ENCODE assay signal across 12 cellular contexts in the genomic region with DNA sequence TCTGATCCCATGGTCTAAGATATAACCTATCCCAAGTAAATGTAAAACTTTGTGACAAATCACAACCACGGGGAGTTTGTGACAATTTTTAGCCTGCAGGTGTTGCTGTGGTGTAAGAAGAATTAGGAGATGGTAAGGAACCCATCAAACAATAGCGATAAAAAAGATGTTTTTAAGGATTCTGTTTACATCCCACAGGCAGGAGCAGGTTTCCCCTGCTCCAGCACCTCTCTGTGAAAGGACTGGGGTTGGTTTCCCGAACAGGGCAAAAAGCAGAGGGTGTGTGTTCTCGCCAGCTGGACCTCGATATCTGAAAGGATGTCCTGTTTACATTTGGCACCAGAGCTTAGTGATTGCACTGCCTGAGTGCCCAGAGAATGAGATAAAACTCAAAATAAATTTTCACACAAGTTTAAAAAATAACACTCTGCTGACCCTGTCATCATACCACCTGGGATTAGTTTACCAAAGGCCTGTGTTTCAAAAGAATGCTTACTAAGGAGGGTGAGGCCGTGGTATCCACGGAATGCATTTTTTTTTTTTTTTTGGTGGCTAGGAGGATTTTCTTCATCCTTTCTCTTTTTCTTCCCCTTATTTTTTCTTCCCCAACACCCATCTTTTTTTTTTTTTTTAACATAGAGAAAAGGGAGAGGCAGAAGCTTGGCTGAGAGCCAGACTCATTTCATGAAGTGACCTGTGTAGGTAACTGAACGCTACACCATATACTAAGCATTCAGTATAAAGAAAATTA.
DNase-seq lines count a peak whose midpoint lies in the region; FAIRE-seq and TF ChIP-seq lines count a peak whose summit lies in the region.
"Had no signal": no experiment of that assay in that cellular context is flagged by ENCODE, and none has a peak within 500 bp of the region (broad histone marks: within the 10 kb centered on the region; RNA-seq: fewer than 3 reads in every experiment).

No MANE protein-coding gene starts in this region.

- TF ChIP-seq CTCF in bronchial epithelial cell (IDR thresholded peaks at IDR 0.05; ENCODE audit: insufficient read depth, low read length, severe bottlenecking), result peak; percentile 10

- no peaks in the 10 kb centered on the region for H3K36me3 ChIP-seq in bronchial epithelial cell (ENCODE audit: control insufficient read depth, insufficient read depth, low read length)
- H3K36me3 ChIP-seq: colonic mucosa, neutrophil had no signal

- DNase-seq in A172 (ENCODE audit: low spot score), result peak; percentile 86
- DNase-seq in HT-29 (ENCODE audit: low spot score), result peak; percentile 12
- DNase-seq in bronchial epithelial cell (ENCODE audit: low read depth), result peak; percentile 55
- DNase-seq in left kidney (ENCODE audit: low read depth, low spot score), result peak; percentile 45
- DNase-seq in NCI-H187 (lab: John Stamatoyannopoulos, UW), result no peak
- DNase-seq in effector CD4-positive, alpha-beta T cell, result no peak
- no peak for DNase-seq in GM19240 (ENCODE audit: insufficient read length, low spot score)
- no peak for DNase-seq in NCI-H1417 treated with DMSO at 0.1 percent for 48 hours (lab: John Stamatoyannopoulos, UW)
- DNase-seq: activated B cell treated with CpG ODN at 0.5 μM for 24 hours; CD4-positive, CD25-positive, alpha-beta regulatory T cell; colonic mucosa had no signal

- no peak overlapping the region for H3K4me3 ChIP-seq in bronchial epithelial cell (ENCODE audit: low read depth, low read length)
- H3K4me3 ChIP-seq: colonic mucosa had no signal

- no peaks in the 10 kb centered on the region for H3K27me3 ChIP-seq in bronchial epithelial cell (ENCODE audit: control insufficient read depth, insufficient read depth, low read length)
- H3K27me3 ChIP-seq: colonic mucosa, neutrophil had no signal

- FAIRE-seq in bronchial epithelial cell (lab: Jason Lieb, UNC), result no peak

Comparison
In these comparisons a context has a peak if more than half of its experiments do, and no peak if none do; other contexts are left out.
1. DNase-seq: peak in A172 (single experiment), HT-29 (single experiment), bronchial epithelial cell (single experiment) and left kidney (single experiment); none in NCI-H187 (0 of 2), effector CD4-positive, alpha-beta T cell (single experiment), GM19240 (single experiment) and NCI-H1417 treated with DMSO at 0.1 percent for 48 hours (single experiment).